ENCODE assay signal across 20 cellular contexts in the genomic region with DNA sequence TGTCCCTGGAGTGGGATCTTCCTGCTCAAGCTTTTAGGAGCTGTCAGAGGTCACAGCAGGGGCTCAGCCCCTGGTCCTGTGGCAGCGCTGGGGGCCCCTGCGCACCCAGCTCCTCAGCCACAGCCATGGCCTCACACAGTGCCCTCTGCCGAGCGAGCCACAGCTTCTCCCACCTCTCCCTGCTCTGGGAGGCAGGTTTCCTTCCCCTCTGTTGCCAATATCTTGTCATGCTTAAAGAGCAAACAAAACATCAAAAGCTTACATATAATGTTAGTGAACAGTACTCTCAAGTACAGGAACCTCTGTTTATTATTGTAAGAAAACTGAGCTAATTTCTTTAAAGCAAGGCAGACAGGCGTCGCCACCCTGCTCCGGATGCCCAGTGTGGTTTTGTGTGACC.
DNase-seq lines count a peak whose midpoint lies in the region; ATAC-seq and TF ChIP-seq lines count a peak whose summit lies in the region.
"Had no signal": no experiment of that assay in that cellular context is flagged by ENCODE, and none has a peak within 500 bp of the region (broad histone marks: within the 10 kb centered on the region; RNA-seq: fewer than 3 reads in every experiment).

No MANE protein-coding gene starts in this region.

- no peaks in the 10 kb centered on the region for H3K79me1 ChIP-seq in neuronal stem cell (ENCODE audit: low read depth, low read length)

- no peak overlapping the region for H3K4me2 ChIP-seq in neuronal stem cell (ENCODE audit: insufficient read depth, low read length, poor library complexity, severe bottlenecking)
- H3K4me2 ChIP-seq: PC-9 had no signal

- no peak overlapping the region for H3K27ac ChIP-seq in neuronal stem cell (replicated peaks; ENCODE audit: low read length)
- H3K27ac ChIP-seq: HL-60, PC-9 had no signal

- no peak overlapping the region for H2BK12ac ChIP-seq in neuronal stem cell (ENCODE audit: low read length)

- H3K23ac ChIP-seq in neuronal stem cell (ENCODE audit: low read depth, low read length, poor library complexity), result no peak overlapping the region

- H3K4me3 ChIP-seq in LNCaP clone FGC (ENCODE audit: low read depth, low read length) (no peak overlapping the region), neuronal stem cell (ENCODE audit: low read length in 2 of 2) (no peak overlapping the region)
- H3K4me3 ChIP-seq: PC-9 had no signal

- no peak overlapping the region for H2BK5ac ChIP-seq in neuronal stem cell (ENCODE audit: low read length)

- DNase-seq in NCI-H526 treated with DMSO at 0.1 percent for 48 hours (lab: John Stamatoyannopoulos, UW) (peak; percentile 3), NCI-H526 (lab: John Stamatoyannopoulos, UW) (no peak), LNCaP clone FGC (ENCODE audit: low read depth) (no peak), SW480 (ENCODE audit: low spot score) (peak; percentile 71), neuronal stem cell (ENCODE audit: low spot score) (no peak), SK-N-DZ (ENCODE audit: low spot score) (no peak)
- no peak for DNase-seq in stimulated activated naive CD4-positive, alpha-beta T cell treated with Interleukin-2 at 50 U/mL for 16 hours (lab: John Stamatoyannopoulos, UW)
- DNase-seq: BE2C; CD8-positive, alpha-beta T cell; DMS79 treated with DMSO at 0.1 percent for 48 hours; IMR-90; NCI-H1092 treated with DMSO at 0.1 percent for 48 hours; NCI-H146; NCI-H2029 treated with DMSO at 0.1 percent for 48 hours; NCI-H524; PC-9; T-helper 1 cell had no signal

- no peaks in the 10 kb centered on the region for H3K9me3 ChIP-seq in neuronal stem cell (replicated peaks in 1 of 2; ENCODE audit: control insufficient read depth in 2 of 2, insufficient read depth in 1 of 2, low read depth in 1 of 2, low read length in 2 of 2)
- H3K9me3 ChIP-seq: BE2C had no signal

- WGBS in neuronal stem cell (ENCODE audit: extremely low coverage in 2 of 2, insufficient read length in 2 of 2, insufficient replicate concordance in 1 of 2), 2 donors, result no CpG with 5 or more reads among the region's 7 CpGs

- H4K8ac ChIP-seq in neuronal stem cell (ENCODE audit: low read depth, low read length), result no peak overlapping the region

- H3K27me3 ChIP-seq in neuronal stem cell (ENCODE audit: control insufficient read depth in 3 of 3, insufficient read depth in 3 of 3, low read depth in 1 of 3, low read length in 3 of 3), result no peaks in the 10 kb centered on the region
- H3K27me3 ChIP-seq: BE2C had no signal

- H3K4ac ChIP-seq in neuronal stem cell (ENCODE audit: low read length), result no peak overlapping the region

- H3K18ac ChIP-seq in neuronal stem cell (ENCODE audit: low read length), result peak overlapping the region; percentile 31

- H3K36me3 ChIP-seq in neuronal stem cell (replicated peaks in 1 of 2; ENCODE audit: control insufficient read depth in 2 of 2, insufficient read depth in 2 of 2, low read length in 2 of 2), result no peaks in the 10 kb centered on the region
- H3K36me3 ChIP-seq: BE2C had no signal

- no peak overlapping the region for H2BK15ac ChIP-seq in neuronal stem cell (ENCODE audit: low read length)

- no peak overlapping the region for H3K14ac ChIP-seq in neuronal stem cell (ENCODE audit: low read length)

- H2AK5ac ChIP-seq in neuronal stem cell (ENCODE audit: low read depth, low read length), result no peak overlapping the region

- TF ChIP-seq CTCF in LNCaP clone FGC (IDR thresholded peaks at IDR 0.05; ENCODE audit: control insufficient read depth, extremely low read depth, insufficient read depth), result peak; percentile 15; the same call in 1 of the 2 replicates

- H2AFZ ChIP-seq in neuronal stem cell (ENCODE audit: low read length), result peak overlapping the region; percentile 9
- H2AFZ ChIP-seq: PC-9 had no signal

- H3K4me1 ChIP-seq in neuronal stem cell (ENCODE audit: control insufficient read depth in 2 of 2, insufficient read depth in 1 of 2, low read depth in 1 of 2, low read length in 2 of 2), result peaks cover 17 to 22% of the 10 kb centered on the region in 2 donors
- H3K4me1 ChIP-seq: BE2C had no signal

- no peak overlapping the region for H4K91ac ChIP-seq in neuronal stem cell (ENCODE audit: low read depth, low read length, poor library complexity)

- no peak overlapping the region for H2BK120ac ChIP-seq in neuronal stem cell (ENCODE audit: low read depth, low read length)

- no peak overlapping the region for H3K9ac ChIP-seq in neuronal stem cell (ENCODE audit: low read depth, low read length, poor library complexity)

- ATAC-seq in GM21423 (IDR thresholded peaks at IDR 0.05; ENCODE audit: unreplicated experiment), result no peak
- ATAC-seq: CD8-positive, alpha-beta T cell; SK-N-SH treated with all-trans-retinoic acid at 6 μM for 48 hours had no signal

Comparison
In these comparisons a context has a peak if more than half of its experiments do, and no peak if none do; other contexts are left out.
1. DNase-seq: peak in NCI-H526 treated with DMSO at 0.1 percent for 48 hours (single experiment) and SW480 (single experiment); none in NCI-H526 (0 of 2), LNCaP clone FGC (single experiment), neuronal stem cell (single experiment), SK-N-DZ (single experiment) and stimulated activated naive CD4-positive, alpha-beta T cell treated with Interleukin-2 at 50 U/mL for 16 hours (single experiment).